8 cellular contexts compared by ENCODE assay signal in the genomic region with DNA sequence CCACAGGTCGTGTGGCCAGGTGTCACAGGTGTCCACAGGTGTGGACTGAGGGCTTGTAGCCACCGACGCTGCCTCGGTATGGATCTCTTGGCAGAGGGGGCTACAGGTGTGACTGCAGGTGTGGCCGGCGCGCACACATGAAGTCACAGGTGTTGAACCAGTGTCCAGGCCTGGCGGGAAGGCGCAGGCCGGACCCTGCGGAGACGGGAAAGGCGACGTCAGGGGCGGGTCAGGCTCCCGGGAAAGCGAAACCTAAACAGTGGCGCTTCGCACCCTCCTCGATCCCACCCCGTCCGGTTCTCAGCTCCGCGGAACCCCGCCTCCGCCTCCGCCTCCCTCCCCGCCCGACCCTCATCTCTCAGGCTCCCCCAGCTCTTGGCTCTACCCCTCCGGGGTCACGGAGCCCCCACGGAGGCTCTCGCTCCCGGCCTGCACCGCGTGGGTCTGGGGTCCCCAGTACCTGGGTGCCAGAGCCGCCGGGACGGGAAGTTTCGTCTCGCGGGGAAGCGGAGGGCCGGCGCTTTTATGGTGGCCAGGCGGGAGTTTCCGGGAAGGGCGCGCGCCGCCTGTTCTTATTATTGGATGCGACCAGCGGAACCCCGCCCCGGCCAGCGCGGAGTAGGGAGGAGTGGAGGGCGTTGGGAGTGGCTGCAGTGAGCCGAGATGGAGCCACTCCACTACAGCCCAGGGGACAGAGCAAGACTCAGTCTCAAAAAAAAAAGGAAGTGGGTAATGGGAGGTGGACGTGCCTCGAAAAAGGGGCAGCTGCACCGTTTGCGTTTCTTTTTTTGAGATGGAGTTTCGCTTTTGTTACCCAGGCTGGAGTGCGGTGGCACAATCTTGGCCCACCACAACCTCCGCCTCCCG. TPM values are rescaled to one million over a fixed set of nuclear protein-coding genes. Genes with fewer than 3 reads are reported as not detected.
DNase-seq lines count a peak whose midpoint lies in the region; ATAC-seq, FAIRE-seq and TF ChIP-seq lines count a peak whose summit lies in the region.

Gene IRF7, minus strand, starts transcription at position 498 of the 867 bp plus-strand sequence. CDS start 586 bp downstream, outside the sequence.

- in situ Hi-C loops in HepG2 (cut with HindIII; ENCODE audit: extremely low pct_ligation_motif_present, low pct_unique_long_range_greater_than_20kb): no loop called here

- TF ChIP-seq EP300 in HepG2 (IDR thresholded peaks at IDR 0.05; ENCODE audit: low read depth in 2 of 2, low read length in 2 of 2) (no peak), HepG2 (CRISPR knock-in tag; IDR thresholded peaks at IDR 0.05; ENCODE audit: borderline replicate concordance) (no peak)

- TF ChIP-seq POLR2A in HepG2 (IDR thresholded peaks at IDR 0.05; ENCODE audit: insufficient read depth in 1 of 2, low read depth in 2 of 2, low read length in 2 of 2): no peak

- no peaks in the 10 kb centered on the region; the same call in 1 of the 2 replicates for H3K9me3 ChIP-seq in AG04450 (ENCODE audit: control insufficient read depth, insufficient read depth, low read length)
- no peaks in the 10 kb centered on the region for H3K9me3 ChIP-seq in HepG2 (ENCODE audit: low read length)

- H3K4me1 Mint-ChIP-seq in activated CD4-positive, alpha-beta T cell treated with anti-CD3 and anti-CD28 coated beads, Interleukin-2, amount 10 ng/mL, durations not matched to agents 7 days and 5 days: peaks cover 25% of the 10 kb centered on the region
- peaks cover 68% of the 10 kb centered on the region for H3K4me1 Mint-ChIP-seq in dendritic cell treated with granulocyte-macrophage colony-stimulating factor and Interleukin-4, amounts not matched to agents 40 ng/mL and 50 ng/mL, for 4 days (ENCODE audit: low read depth)

- H3K4me3 ChIP-seq in AG04450 (ENCODE audit: low read depth, low read length) (peak within 1 kb of the TSS; percentile 75), HepG2 (replicated peaks in 1 of 3; ENCODE audit: insufficient read depth in 1 of 3, low read depth in 2 of 3, low read length in 3 of 3) (no peak within 1 kb of the TSS)

- CTCF ChIA-PET in AG04450 (lab: Charles Lee) (no interaction called here), HepG2 (lab: Yijun Ruan, JAX; ENCODE audit: low intra/inter-chr PET ratio, low total read pairs) (no interaction called here)
- CTCF ChIA-PET in activated CD4-positive, alpha-beta T cell treated with anti-CD3 and anti-CD28 coated beads, Interleukin-2, amount 10 ng/mL, durations not matched to agents 7 days and 5 days (lab: Charles Lee): interaction anchor here (0.6 to 1.5 kb wide), 4 partner anchors 10 to 365 kb away, joined by 3 read pairs; no protein-coding TSS in a partner anchor

- ATAC-seq in GM19023 (IDR thresholded peaks at IDR 0.05; ENCODE audit: unreplicated experiment) (peak; percentile 80), HG03196 (IDR thresholded peaks at IDR 0.05; ENCODE audit: unreplicated experiment) (peak; percentile 76), HepG2 (no peak)

- WGBS in HepG2 (ENCODE audit: low lambda C conversion rate): 97% methylated on average over 67 of the region's 67 CpGs

- no TSS peak for BruUV-seq in HepG2 (replicated peaks; lab: Mats Ljungman, UMichigan)

- H3K9me3 Mint-ChIP-seq in activated CD4-positive, alpha-beta T cell treated with anti-CD3 and anti-CD28 coated beads, Interleukin-2, amount 10 ng/mL, durations not matched to agents 7 days and 5 days: no peaks in the 10 kb centered on the region
- H3K9me3 Mint-ChIP-seq in dendritic cell treated with granulocyte-macrophage colony-stimulating factor and Interleukin-4, amounts not matched to agents 40 ng/mL and 50 ng/mL, for 4 days: no peaks in the 10 kb centered on the region

- H2AFZ ChIP-seq in HepG2 (ENCODE audit: low read length): no peak within 1 kb of the TSS

- H4K20me1 ChIP-seq in HepG2 (ENCODE audit: insufficient read depth, low read length): peaks cover 3% of the 10 kb centered on the region; the same call in 1 of the 2 replicates

- H3K27me3 Mint-ChIP-seq in activated CD4-positive, alpha-beta T cell treated with anti-CD3 and anti-CD28 coated beads, Interleukin-2, amount 10 ng/mL, durations not matched to agents 7 days and 5 days: no peaks in the 10 kb centered on the region
- H3K27me3 Mint-ChIP-seq in dendritic cell treated with granulocyte-macrophage colony-stimulating factor and Interleukin-4, amounts not matched to agents 40 ng/mL and 50 ng/mL, for 4 days: no peaks in the 10 kb centered on the region

- no peak for TF ChIP-seq RAD21 in HepG2 (CRISPR knock-in tag; IDR thresholded peaks at IDR 0.05)

- intact Hi-C loops in dendritic cell treated with granulocyte-macrophage colony-stimulating factor and Interleukin-4, amounts not matched to agents 40 ng/mL and 50 ng/mL, for 4 days (cut with micrococcal nuclease): loop anchor here (2.0 to 5.0 kb wide), 2 partner anchors 38 to 79 kb away; partner anchors contain the start of genes DEAF1, PHRF1 and TMEM80
- intact Hi-C loops in HepG2 (cut with micrococcal nuclease; ENCODE audit: unreplicated experiment): loop anchor here (10.0 kb wide), 1 partner anchor 61 kb away; no protein-coding TSS in a partner anchor

- H3K79me2 ChIP-seq in HepG2 (ENCODE audit: insufficient read depth, low read length): no peaks in the 10 kb centered on the region

- no peaks in the 10 kb centered on the region for H3K4me1 ChIP-seq in HepG2 (ENCODE audit: insufficient read depth, low read length)

- peak within 1 kb of the TSS; percentile 83 for H3K27ac ChIP-seq in AG04450 (ENCODE audit: low read depth, low read length)
- H3K27ac ChIP-seq in HepG2 (ENCODE audit: extremely low read length, insufficient read depth, low read length): no peak within 1 kb of the TSS

- peak; percentile 59 for DNase-seq in AG04450 (ENCODE audit: low read depth, low spot score)
- peak; percentile 94 for DNase-seq in NCI-H69 (lab: John Stamatoyannopoulos, UW)
- peak; percentile 93 for DNase-seq in activated CD4-positive, alpha-beta T cell treated with anti-CD3 and anti-CD28 coated beads, Interleukin-2, amount 10 ng/mL, durations not matched to agents 7 days and 5 days
- no peak for DNase-seq in HepG2 (ENCODE audit: low spot score)
- DNase-seq in stimulated activated CD4-positive, alpha-beta T cell treated with anti-CD3 and anti-CD28 coated beads, Interleukin-2, amount 100 ng/mL, for 48 hours: peak; percentile 78 to 81

- TF ChIP-seq CTCF in AG04450 (IDR thresholded peaks at IDR 0.05; ENCODE audit: low read depth, low read length) (no peak), HepG2 (CRISPR knock-in tag; IDR thresholded peaks at IDR 0.05) (no peak)

- H3K9ac ChIP-seq in HepG2 (ENCODE audit: insufficient read depth, low read depth, low read length): no peak within 1 kb of the TSS

- no peak for FAIRE-seq in HepG2 (lab: Jason Lieb, UNC)

- H3K27ac Mint-ChIP-seq in activated CD4-positive, alpha-beta T cell treated with anti-CD3 and anti-CD28 coated beads, Interleukin-2, amount 10 ng/mL, durations not matched to agents 7 days and 5 days: peak within 1 kb of the TSS; percentile 95
- H3K27ac Mint-ChIP-seq in dendritic cell treated with granulocyte-macrophage colony-stimulating factor and Interleukin-4, amounts not matched to agents 40 ng/mL and 50 ng/mL, for 4 days: peak within 1 kb of the TSS; percentile 95

- peak within 1 kb of the TSS; percentile 91 for H3K4me3 Mint-ChIP-seq in activated CD4-positive, alpha-beta T cell treated with anti-CD3 and anti-CD28 coated beads, Interleukin-2, amount 10 ng/mL, durations not matched to agents 7 days and 5 days
- H3K4me3 Mint-ChIP-seq in dendritic cell treated with granulocyte-macrophage colony-stimulating factor and Interleukin-4, amounts not matched to agents 40 ng/mL and 50 ng/mL, for 4 days: peak within 1 kb of the TSS; percentile 86

- POLR2A ChIA-PET in AG04450 (lab: Yijun Ruan, JAX): interaction anchor here (1.0 to 1.1 kb wide), 2 partner anchors 8 to 78 kb away, joined by 3 read pairs; no protein-coding TSS in a partner anchor
- POLR2A ChIA-PET in activated CD4-positive, alpha-beta T cell treated with anti-CD3 and anti-CD28 coated beads, Interleukin-2, amount 10 ng/mL, durations not matched to agents 7 days and 5 days (lab: Charles Lee): interaction anchor here (0.6 kb wide), 1 partner anchor 299 kb away, joined by 5 read pairs; no protein-coding TSS in a partner anchor
- POLR2A ChIA-PET in HepG2 (lab: Yijun Ruan, JAX): no interaction called here

- H3K36me3 Mint-ChIP-seq in activated CD4-positive, alpha-beta T cell treated with anti-CD3 and anti-CD28 coated beads, Interleukin-2, amount 10 ng/mL, durations not matched to agents 7 days and 5 days (ENCODE audit: low read depth): peaks cover 36% of the 10 kb centered on the region
- H3K36me3 Mint-ChIP-seq in dendritic cell treated with granulocyte-macrophage colony-stimulating factor and Interleukin-4, amounts not matched to agents 40 ng/mL and 50 ng/mL, for 4 days (ENCODE audit: low read depth): peaks cover 77% of the 10 kb centered on the region

- peaks cover 21 to 42% of the 10 kb centered on the region in 2 experiments; a peak in 4 of 5 replicates for H3K36me3 ChIP-seq in HepG2 (replicated peaks in 1 of 2; ENCODE audit: control insufficient read depth in 1 of 2, insufficient read depth in 2 of 2, low read length in 2 of 2)

- H3K27me3 ChIP-seq in AG04450 (ENCODE audit: control insufficient read depth, insufficient read depth, low read length) (no peaks in the 10 kb centered on the region), HepG2 (ENCODE audit: control insufficient read depth in 1 of 2, insufficient read depth in 2 of 2, low read length in 2 of 2) (no peaks in the 10 kb centered on the region)

- no peak within 1 kb of the TSS for H3K4me2 ChIP-seq in HepG2 (ENCODE audit: low read depth, low read length)

RNA-seq across cellular contexts. Expression of gene IRF7, which starts in this region (rescaled TPM):
- polyA plus RNA-seq in AG04450 (2011; rRNA removed) (2.4 and 3.6 TPM in 2 replicates), HepG2 (2011; rRNA removed) (0.04 TPM in 1 of 2 replicates, not detected in the other)
- 1.7 and 2.4 TPM in 2 replicates for polyA minus RNA-seq in AG04450 (2011; rRNA and poly(A)+ RNA removed)
- total RNA-seq in activated CD4-positive, alpha-beta T cell treated with anti-CD3 and anti-CD28 coated beads, Interleukin-2, amount 10 ng/mL, durations not matched to agents 7 days and 5 days: 100 to 1,000 TPM; 152 to 154 TPM
- not detected in 2 replicates for total RNA-seq in HepG2 (2016; rRNA removed; fragmentation: Illumina TruSeq; extraction: Trizol)
- total RNA-seq in HepG2 (2016; cell fraction: cytosol; rRNA removed; fragmentation: Illumina TruSeq; extraction: Trizol; ENCODE audit: low read depth): not detected in 2 replicates
- not detected in 2 replicates for total RNA-seq in HepG2 (2016; cell fraction: insoluble cytoplasmic fraction; rRNA removed; fragmentation: Illumina TruSeq; extraction: Trizol)
- total RNA-seq in HepG2 (2016; cell fraction: membrane; rRNA removed; fragmentation: Illumina TruSeq; extraction: Trizol): not detected in 2 replicates
- not detected in 2 replicates for total RNA-seq in HepG2 (2016; cell fraction: nucleus; rRNA removed; fragmentation: Illumina TruSeq; extraction: Trizol)
- 0.03 TPM in 1 of 2 replicates, not detected in the other for polyA plus RNA-seq in HepG2 (2011; cell fraction: cytosol; rRNA removed)
- polyA plus RNA-seq in HepG2 (2011; cell fraction: nucleus; rRNA removed): 0.47 and 0.69 TPM in 2 replicates
- polyA plus RNA-seq in HepG2 (2012): 0.42 and 0.91 TPM in 2 replicates
- not detected in 2 replicates for polyA plus RNA-seq in HepG2 (2016; cell fraction: cytosol; fragmentation: Illumina TruSeq; extraction: Trizol; ENCODE audit: low read depth)
- not detected in 2 replicates for polyA plus RNA-seq in HepG2 (2016; cell fraction: insoluble cytoplasmic fraction; fragmentation: Illumina TruSeq; extraction: Trizol; ENCODE audit: low read depth)
- polyA plus RNA-seq in HepG2 (2016; cell fraction: membrane; fragmentation: Illumina TruSeq; extraction: Trizol; ENCODE audit: low read depth): not detected in 2 replicates
- polyA plus RNA-seq in HepG2 (2016; cell fraction: nucleus; fragmentation: Illumina TruSeq; extraction: Trizol; ENCODE audit: insufficient read depth, low read depth): not detected in 2 replicates
- 3.8 TPM in 1 of 2 replicates, not detected in the other for polyA minus RNA-seq in HepG2 (2011; rRNA and poly(A)+ RNA removed; ENCODE audit: low replicate concordance)
- polyA minus RNA-seq in HepG2 (2011; cell fraction: cytosol; rRNA and poly(A)+ RNA removed): not detected in 2 replicates
- polyA minus RNA-seq in HepG2 (2011; cell fraction: nucleus; rRNA and poly(A)+ RNA removed): not detected in 2 replicates

Comparison
In these comparisons a context has a peak if more than half of its experiments do, and no peak if none do; other contexts are left out.
1. RNA of gene IRF7 (total RNA-seq): 152 to 154 TPM in activated CD4-positive, alpha-beta T cell treated with anti-CD3 and anti-CD28 coated beads, Interleukin-2, amount 10 ng/mL, durations not matched to agents 7 days and 5 days; not detected in HepG2; every median in the first group is over 100 times any median in the second.